Comparison of ENCODE assay signal across 1 cellular context in genomic region chr3:169758353-169758994, GRCh38.
A peak's percentile ranks its signal among the peaks of the same experiment; 100 is the strongest.
TF ChIP-seq lines count a peak whose summit lies in the region.

No MANE protein-coding gene starts in this region.

TF ChIP-seq in K562, 482 proteins besides CTCF, POLR2A, EP300 and RAD21 (continued from another document and continues in another):
- no peak for TF ChIP-seq HBP1 (CRISPR knock-in tag; IDR thresholded peaks at IDR 0.05)
- TF ChIP-seq TEAD2 (tag; IDR thresholded peaks at IDR 0.05) = no peak
- TF ChIP-seq TAL1 (IDR thresholded peaks at IDR 0.05) = peak; percentile 61
- no peak for TF ChIP-seq YBX1 (IDR thresholded peaks at IDR 0.05)
- no peak for TF ChIP-seq TFE3 (CRISPR knock-in tag; IDR thresholded peaks at IDR 0.05)
- TF ChIP-seq TBL1XR1 (IDR thresholded peaks at IDR 0.05; ENCODE audit: low read length in 2 of 2) = no peak
- no peak for TF ChIP-seq GTF2A2 (tag; IDR thresholded peaks at IDR 0.05)
- TF ChIP-seq NR2C2 (CRISPR knock-in tag; IDR thresholded peaks at IDR 0.05) = no peak
- TF ChIP-seq NR2C2 (tag; IDR thresholded peaks at IDR 0.05) = no peak
- TF ChIP-seq FOXK2 (conservative IDR thresholded peaks at IDR 0.05 in 1 of 2, IDR thresholded peaks at IDR 0.05 in 1 of 2; ENCODE audit: low read depth in 2 of 2) = no peak; a peak in 1 of 4 replicates
- no peak for TF ChIP-seq ZNF124 (CRISPR knock-in tag; IDR thresholded peaks at IDR 0.05)
- TF ChIP-seq FOS (IDR thresholded peaks at IDR 0.05; ENCODE audit: extremely low read depth, insufficient read length) = no peak
- TF ChIP-seq SFPQ (IDR thresholded peaks at IDR 0.05; ENCODE audit: low read depth, low read length) = no peak
- TF ChIP-seq ZNF274 (IDR thresholded peaks at IDR 0.05; ENCODE audit: borderline replicate concordance, low read depth, low read length) = no peak
- no peak for TF ChIP-seq RUNX1 (IDR thresholded peaks at IDR 0.05; ENCODE audit: low read depth)
- TF ChIP-seq ZBTB34 (CRISPR knock-in tag; IDR thresholded peaks at IDR 0.05) = no peak
- no peak for TF ChIP-seq SNIP1 (IDR thresholded peaks at IDR 0.05; ENCODE audit: low read depth)
- no peak for TF ChIP-seq NFIX (CRISPR knock-in tag; IDR thresholded peaks at IDR 0.05; ENCODE audit: low read depth)
- peak; percentile 76 for TF ChIP-seq SMARCC2 (IDR thresholded peaks at IDR 0.05; ENCODE audit: low read depth)
- no peak for TF ChIP-seq HDAC2 (IDR thresholded peaks at IDR 0.05)
- TF ChIP-seq AFF4 (CRISPR knock-in tag; IDR thresholded peaks at IDR 0.05) = no peak
- TF ChIP-seq ZNF79 (CRISPR knock-in tag; IDR thresholded peaks at IDR 0.05; ENCODE audit: low read depth) = no peak
- TF ChIP-seq PRPF4 (IDR thresholded peaks at IDR 0.05; ENCODE audit: insufficient read depth, low read depth, low read length, poor library complexity, severe bottlenecking) = no peak
- no peak for TF ChIP-seq ZNF551 (CRISPR knock-in tag; IDR thresholded peaks at IDR 0.05)
- no peak for TF ChIP-seq ZNF75A (CRISPR knock-in tag; IDR thresholded peaks at IDR 0.05)
- no peak for TF ChIP-seq ZBTB43 (CRISPR knock-in tag; IDR thresholded peaks at IDR 0.05)
- peak; percentile 36; the same call in 1 of the 2 replicates for TF ChIP-seq CXXC5 (CRISPR knock-in tag; IDR thresholded peaks at IDR 0.05)
- peak; percentile 59; the same call in 1 of the 2 replicates for TF ChIP-seq SMARCE1 (IDR thresholded peaks at IDR 0.05)
- no peak for TF ChIP-seq HMG20A (CRISPR knock-in tag; conservative IDR thresholded peaks at IDR 0.05)
- peak; percentile 36; the same call in 1 of the 2 replicates for TF ChIP-seq PKNOX1 (IDR thresholded peaks at IDR 0.05)
- TF ChIP-seq NEUROD1 (IDR thresholded peaks at IDR 0.05; ENCODE audit: borderline replicate concordance, low read depth, low read length, partially characterized antibody) = no peak
- no peak for TF ChIP-seq NBN (IDR thresholded peaks at IDR 0.05; ENCODE audit: low read depth)
- TF ChIP-seq TCFL5 (CRISPR knock-in tag; conservative IDR thresholded peaks at IDR 0.05) = no peak
- TF ChIP-seq KLF16 (IDR thresholded peaks at IDR 0.05) = 0 out of 2 replicates have a peak, but pooled peaks have one; percentile 39
- TF ChIP-seq HES1 (IDR thresholded peaks at IDR 0.05; ENCODE audit: low read depth) = no peak
- TF ChIP-seq MAX (CRISPR knock-in tag; IDR thresholded peaks at IDR 0.05) = no peak
- TF ChIP-seq CHD4 (IDR thresholded peaks at IDR 0.05; ENCODE audit: insufficient read depth, insufficient replicate concordance, low read depth, low read length, poor library complexity, severe bottlenecking) = no peak
- peak; percentile 89 for TF ChIP-seq ARID1B (IDR thresholded peaks at IDR 0.05)
- no peak for TF ChIP-seq HNRNPUL1 (IDR thresholded peaks at IDR 0.05; ENCODE audit: low read length)
- no peak for TF ChIP-seq XRCC4 (IDR thresholded peaks at IDR 0.05; ENCODE audit: extremely low read depth, insufficient read depth, insufficient read length)
- TF ChIP-seq ZNF23 (CRISPR knock-in tag; IDR thresholded peaks at IDR 0.05) = no peak
- TF ChIP-seq ZNF668 (CRISPR knock-in tag; IDR thresholded peaks at IDR 0.05) = no peak
- TF ChIP-seq PATZ1 (CRISPR knock-in tag; IDR thresholded peaks at IDR 0.05; ENCODE audit: borderline replicate concordance) = no peak
- TF ChIP-seq SRSF7 (optimal IDR thresholded peaks at IDR 0.05; ENCODE audit: low read depth, low read length) = no peak
- TF ChIP-seq GTF2E2 (tag; IDR thresholded peaks at IDR 0.05) = 0 out of 2 replicates have a peak, but pooled peaks have one; percentile 40
- TF ChIP-seq NR1H2 (CRISPR knock-in tag; IDR thresholded peaks at IDR 0.05) = no peak
- TF ChIP-seq ZNF740 (CRISPR knock-in tag; IDR thresholded peaks at IDR 0.05) = no peak
- TF ChIP-seq ZNF740 (tag; IDR thresholded peaks at IDR 0.05) = no peak
- TF ChIP-seq NR3C1 (CRISPR knock-in tag; IDR thresholded peaks at IDR 0.05) = no peak
- 0 out of 2 replicates have a peak, but pooled peaks have one; percentile 13 for TF ChIP-seq CC2D1A (IDR thresholded peaks at IDR 0.05)
- no peak for TF ChIP-seq GABPA (tag; conservative IDR thresholded peaks at IDR 0.05; ENCODE audit: low read depth)
- no peak for TF ChIP-seq ZNF589 (CRISPR knock-in tag; IDR thresholded peaks at IDR 0.05; ENCODE audit: low read depth)
- TF ChIP-seq TAF1 (IDR thresholded peaks at IDR 0.05; ENCODE audit: control insufficient read depth, extremely low read depth, insufficient read depth, low read length, severe bottlenecking) = no peak
- no peak for TF ChIP-seq GABPB2 (CRISPR knock-in tag; conservative IDR thresholded peaks at IDR 0.05)
- no peak for TF ChIP-seq SPI1 (IDR thresholded peaks at IDR 0.05; ENCODE audit: borderline replicate concordance, low read depth, low read length)
- no peak for TF ChIP-seq EP400 (IDR thresholded peaks at IDR 0.05)
- TF ChIP-seq TRIM28 (IDR thresholded peaks at IDR 0.05) = no peak
- TF ChIP-seq TAF9B (IDR thresholded peaks at IDR 0.05; ENCODE audit: partially characterized antibody) = no peak
